1 cellular context compared by ENCODE assay signal in genomic region chr3:58173670-58174472, GRCh38.
TF ChIP-seq lines count a peak whose summit lies in the region.

No MANE protein-coding gene starts in this region.

TF ChIP-seq in HepG2, 621 proteins besides CTCF, POLR2A, EP300 and RAD21 (continued from another document and continues in another):
- TF ChIP-seq ZNF318 (CRISPR knock-in tag; IDR thresholded peaks at IDR 0.05) (no peak; the same call in 1 of the 2 replicates), ZIK1 (CRISPR knock-in tag; IDR thresholded peaks at IDR 0.05; ENCODE audit: borderline replicate concordance, low read depth) (no peak), SIX1 (CRISPR knock-in tag; IDR thresholded peaks at IDR 0.05; ENCODE audit: borderline replicate concordance) (peak; percentile 96), POLR2AphosphoS2 (IDR thresholded peaks at IDR 0.05; ENCODE audit: low read depth, low read length) (peak; percentile 31; the same call in 1 of the 2 replicates), RFXANK (CRISPR knock-in tag; IDR thresholded peaks at IDR 0.05) (no peak), KDM4B (CRISPR knock-in tag; IDR thresholded peaks at IDR 0.05) (no peak), ZNF460 (CRISPR knock-in tag; IDR thresholded peaks at IDR 0.05; ENCODE audit: borderline replicate concordance) (no peak), ZNF7 (CRISPR knock-in tag; IDR thresholded peaks at IDR 0.05) (peak; percentile 98), WIZ (CRISPR knock-in tag; IDR thresholded peaks at IDR 0.05) (no peak), CREM (IDR thresholded peaks at IDR 0.05) (peak; percentile 52; the same call in 1 of the 2 replicates), CREM (CRISPR knock-in tag; IDR thresholded peaks at IDR 0.05) (no peak), ZNF24 (IDR thresholded peaks at IDR 0.05) (no peak), ZNF350 (CRISPR knock-in tag; IDR thresholded peaks at IDR 0.05; ENCODE audit: borderline replicate concordance, low read depth) (no peak; the same call in 1 of the 2 replicates), ZNF550 (CRISPR knock-in tag; IDR thresholded peaks at IDR 0.05; ENCODE audit: borderline replicate concordance) (no peak), GFI1 (CRISPR knock-in tag; IDR thresholded peaks at IDR 0.05; ENCODE audit: borderline replicate concordance) (no peak), TERF1 (CRISPR knock-in tag; IDR thresholded peaks at IDR 0.05) (no peak), ZSCAN25 (CRISPR knock-in tag; IDR thresholded peaks at IDR 0.05) (no peak), EZH2 (conservative IDR thresholded peaks at IDR 0.05; ENCODE audit: low read depth, low read length) (no peak), ZNF850 (CRISPR knock-in tag; conservative IDR thresholded peaks at IDR 0.05) (no peak), ZNF878 (CRISPR knock-in tag; IDR thresholded peaks at IDR 0.05) (no peak), HDAC2 (CRISPR knock-in tag; IDR thresholded peaks at IDR 0.05) (peak; percentile 58; the same call in 1 of the 2 replicates), ZNF251 (CRISPR knock-in tag; IDR thresholded peaks at IDR 0.05) (no peak), NFATC3 (CRISPR knock-in tag; IDR thresholded peaks at IDR 0.05) (no peak), NFE2 (CRISPR knock-in tag; IDR thresholded peaks at IDR 0.05) (no peak), NPAS2 (CRISPR knock-in tag; IDR thresholded peaks at IDR 0.05; ENCODE audit: borderline replicate concordance) (no peak), NCOA2 (CRISPR knock-in tag; IDR thresholded peaks at IDR 0.05) (0 out of 2 replicates have a peak, but pooled peaks have one; percentile 47), ZBTB3 (CRISPR knock-in tag; IDR thresholded peaks at IDR 0.05; ENCODE audit: borderline replicate concordance, low read depth) (peak; percentile 39; the same call in 1 of the 2 replicates), ZNF761 (CRISPR knock-in tag; conservative IDR thresholded peaks at IDR 0.05) (no peak), ZNF619 (CRISPR knock-in tag; IDR thresholded peaks at IDR 0.05) (0 out of 2 replicates have a peak, but pooled peaks have one; percentile 8), PHF20 (CRISPR knock-in tag; IDR thresholded peaks at IDR 0.05) (peak; percentile 25; the same call in 1 of the 2 replicates), PCBP1 (IDR thresholded peaks at IDR 0.05; ENCODE audit: borderline replicate concordance, low read depth, low read length) (no peak), ZFP36 (IDR thresholded peaks at IDR 0.05; ENCODE audit: borderline replicate concordance, low read depth, low read length, partially characterized antibody) (no peak), ZNF768 (CRISPR knock-in tag; IDR thresholded peaks at IDR 0.05) (no peak), ZSCAN20 (CRISPR knock-in tag; IDR thresholded peaks at IDR 0.05; ENCODE audit: borderline replicate concordance) (peak; percentile 45; the same call in 1 of the 2 replicates), ZBTB38 (CRISPR knock-in tag; IDR thresholded peaks at IDR 0.05) (peak; percentile 11; the same call in 1 of the 2 replicates), IRF9 (CRISPR knock-in tag; IDR thresholded peaks at IDR 0.05; ENCODE audit: borderline replicate concordance) (no peak)
- TF ChIP-seq, protein P1, sequence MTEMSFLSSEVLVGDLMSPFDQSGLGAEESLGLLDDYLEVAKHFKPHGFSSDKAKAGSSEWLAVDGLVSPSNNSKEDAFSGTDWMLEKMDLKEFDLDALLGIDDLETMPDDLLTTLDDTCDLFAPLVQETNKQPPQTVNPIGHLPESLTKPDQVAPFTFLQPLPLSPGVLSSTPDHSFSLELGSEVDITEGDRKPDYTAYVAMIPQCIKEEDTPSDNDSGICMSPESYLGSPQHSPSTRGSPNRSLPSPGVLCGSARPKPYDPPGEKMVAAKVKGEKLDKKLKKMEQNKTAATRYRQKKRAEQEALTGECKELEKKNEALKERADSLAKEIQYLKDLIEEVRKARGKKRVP (CRISPR knock-in tag; IDR thresholded peaks at IDR 0.05) = no peak
- TF ChIP-seq, protein P2, sequence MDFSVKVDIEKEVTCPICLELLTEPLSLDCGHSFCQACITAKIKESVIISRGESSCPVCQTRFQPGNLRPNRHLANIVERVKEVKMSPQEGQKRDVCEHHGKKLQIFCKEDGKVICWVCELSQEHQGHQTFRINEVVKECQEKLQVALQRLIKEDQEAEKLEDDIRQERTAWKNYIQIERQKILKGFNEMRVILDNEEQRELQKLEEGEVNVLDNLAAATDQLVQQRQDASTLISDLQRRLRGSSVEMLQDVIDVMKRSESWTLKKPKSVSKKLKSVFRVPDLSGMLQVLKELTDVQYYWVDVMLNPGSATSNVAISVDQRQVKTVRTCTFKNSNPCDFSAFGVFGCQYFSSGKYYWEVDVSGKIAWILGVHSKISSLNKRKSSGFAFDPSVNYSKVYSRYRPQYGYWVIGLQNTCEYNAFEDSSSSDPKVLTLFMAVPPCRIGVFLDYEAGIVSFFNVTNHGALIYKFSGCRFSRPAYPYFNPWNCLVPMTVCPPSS (IDR thresholded peaks at IDR 0.05) = no peak
- TF ChIP-seq, protein P3, sequence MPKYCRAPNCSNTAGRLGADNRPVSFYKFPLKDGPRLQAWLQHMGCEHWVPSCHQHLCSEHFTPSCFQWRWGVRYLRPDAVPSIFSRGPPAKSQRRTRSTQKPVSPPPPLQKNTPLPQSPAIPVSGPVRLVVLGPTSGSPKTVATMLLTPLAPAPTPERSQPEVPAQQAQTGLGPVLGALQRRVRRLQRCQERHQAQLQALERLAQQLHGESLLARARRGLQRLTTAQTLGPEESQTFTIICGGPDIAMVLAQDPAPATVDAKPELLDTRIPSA (CRISPR knock-in tag; IDR thresholded peaks at IDR 0.05; ENCODE audit: borderline replicate concordance) = no peak; the same call in 1 of the 2 replicates
- TF ChIP-seq, protein P4, sequence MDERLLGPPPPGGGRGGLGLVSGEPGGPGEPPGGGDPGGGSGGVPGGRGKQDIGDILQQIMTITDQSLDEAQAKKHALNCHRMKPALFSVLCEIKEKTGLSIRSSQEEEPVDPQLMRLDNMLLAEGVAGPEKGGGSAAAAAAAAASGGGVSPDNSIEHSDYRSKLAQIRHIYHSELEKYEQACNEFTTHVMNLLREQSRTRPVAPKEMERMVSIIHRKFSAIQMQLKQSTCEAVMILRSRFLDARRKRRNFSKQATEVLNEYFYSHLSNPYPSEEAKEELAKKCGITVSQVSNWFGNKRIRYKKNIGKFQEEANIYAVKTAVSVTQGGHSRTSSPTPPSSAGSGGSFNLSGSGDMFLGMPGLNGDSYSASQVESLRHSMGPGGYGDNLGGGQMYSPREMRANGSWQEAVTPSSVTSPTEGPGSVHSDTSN (CRISPR knock-in tag; IDR thresholded peaks at IDR 0.05) = no peak
- TF ChIP-seq, protein P5, sequence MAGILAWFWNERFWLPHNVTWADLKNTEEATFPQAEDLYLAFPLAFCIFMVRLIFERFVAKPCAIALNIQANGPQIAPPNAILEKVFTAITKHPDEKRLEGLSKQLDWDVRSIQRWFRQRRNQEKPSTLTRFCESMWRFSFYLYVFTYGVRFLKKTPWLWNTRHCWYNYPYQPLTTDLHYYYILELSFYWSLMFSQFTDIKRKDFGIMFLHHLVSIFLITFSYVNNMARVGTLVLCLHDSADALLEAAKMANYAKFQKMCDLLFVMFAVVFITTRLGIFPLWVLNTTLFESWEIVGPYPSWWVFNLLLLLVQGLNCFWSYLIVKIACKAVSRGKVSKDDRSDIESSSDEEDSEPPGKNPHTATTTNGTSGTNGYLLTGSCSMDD (CRISPR knock-in tag; IDR thresholded peaks at IDR 0.05) = no peak
- TF ChIP-seq, protein P6, sequence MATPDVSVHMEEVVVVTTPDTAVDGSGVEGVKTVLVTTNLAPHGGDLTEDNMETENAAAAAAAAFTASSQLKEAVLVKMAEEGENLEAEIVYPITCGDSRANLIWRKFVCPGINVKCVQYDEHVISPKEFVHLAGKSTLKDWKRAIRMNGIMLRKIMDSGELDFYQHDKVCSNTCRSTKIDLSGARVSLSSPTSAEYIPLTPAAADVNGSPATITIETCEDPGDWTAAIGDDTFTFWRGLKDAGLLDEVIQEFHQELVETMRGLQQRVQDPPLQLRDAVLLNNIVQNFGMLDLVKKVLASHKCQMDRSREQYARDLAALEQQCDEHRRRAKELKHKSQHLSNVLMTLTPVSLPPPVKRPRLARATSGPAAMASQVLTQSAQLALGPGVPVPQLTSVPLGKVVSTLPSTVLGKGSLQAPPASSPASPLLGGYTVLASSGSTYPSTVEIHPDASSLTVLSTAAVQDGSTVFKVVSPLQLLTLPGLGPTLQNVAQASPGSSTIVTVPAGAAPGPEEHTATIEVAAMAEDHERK (CRISPR knock-in tag; IDR thresholded peaks at IDR 0.05; ENCODE audit: low read depth) = no peak
- TF ChIP-seq, protein P7, sequence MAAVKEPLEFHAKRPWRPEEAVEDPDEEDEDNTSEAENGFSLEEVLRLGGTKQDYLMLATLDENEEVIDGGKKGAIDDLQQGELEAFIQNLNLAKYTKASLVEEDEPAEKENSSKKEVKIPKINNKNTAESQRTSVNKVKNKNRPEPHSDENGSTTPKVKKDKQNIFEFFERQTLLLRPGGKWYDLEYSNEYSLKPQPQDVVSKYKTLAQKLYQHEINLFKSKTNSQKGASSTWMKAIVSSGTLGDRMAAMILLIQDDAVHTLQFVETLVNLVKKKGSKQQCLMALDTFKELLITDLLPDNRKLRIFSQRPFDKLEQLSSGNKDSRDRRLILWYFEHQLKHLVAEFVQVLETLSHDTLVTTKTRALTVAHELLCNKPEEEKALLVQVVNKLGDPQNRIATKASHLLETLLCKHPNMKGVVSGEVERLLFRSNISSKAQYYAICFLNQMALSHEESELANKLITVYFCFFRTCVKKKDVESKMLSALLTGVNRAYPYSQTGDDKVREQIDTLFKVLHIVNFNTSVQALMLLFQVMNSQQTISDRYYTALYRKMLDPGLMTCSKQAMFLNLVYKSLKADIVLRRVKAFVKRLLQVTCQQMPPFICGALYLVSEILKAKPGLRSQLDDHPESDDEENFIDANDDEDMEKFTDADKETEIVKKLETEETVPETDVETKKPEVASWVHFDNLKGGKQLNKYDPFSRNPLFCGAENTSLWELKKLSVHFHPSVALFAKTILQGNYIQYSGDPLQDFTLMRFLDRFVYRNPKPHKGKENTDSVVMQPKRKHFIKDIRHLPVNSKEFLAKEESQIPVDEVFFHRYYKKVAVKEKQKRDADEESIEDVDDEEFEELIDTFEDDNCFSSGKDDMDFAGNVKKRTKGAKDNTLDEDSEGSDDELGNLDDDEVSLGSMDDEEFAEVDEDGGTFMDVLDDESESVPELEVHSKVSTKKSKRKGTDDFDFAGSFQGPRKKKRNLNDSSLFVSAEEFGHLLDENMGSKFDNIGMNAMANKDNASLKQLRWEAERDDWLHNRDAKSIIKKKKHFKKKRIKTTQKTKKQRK (IDR thresholded peaks at IDR 0.05; ENCODE audit: low read length) = no peak
